In the genomic region with DNA sequence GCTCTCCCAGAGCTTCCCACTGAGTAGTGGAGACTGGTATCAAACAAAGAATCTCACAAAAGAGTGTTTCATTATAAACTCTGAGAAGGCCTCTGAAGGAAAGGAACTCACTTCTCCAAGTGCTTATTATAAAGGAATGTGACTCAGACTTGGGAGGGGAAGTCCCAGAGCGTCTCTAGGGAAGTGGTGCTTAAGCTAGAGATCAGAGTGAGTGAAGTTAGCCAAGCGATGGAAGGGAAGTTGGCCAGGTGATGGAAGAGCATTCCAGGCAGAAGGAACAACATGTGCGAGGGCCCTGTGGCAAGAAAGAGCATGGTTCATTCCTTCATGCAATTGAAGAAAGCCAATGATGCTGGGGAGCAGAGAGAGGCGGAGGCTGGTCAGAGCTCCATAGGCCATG, we compare ENCODE assay signal across 1 cellular context.
TF ChIP-seq lines count a peak whose summit lies in the region.

No MANE protein-coding gene starts in this region.

TF ChIP-seq in K562, 482 proteins besides CTCF, POLR2A, EP300 and RAD21:
- TF ChIP-seq JUN (IDR thresholded peaks at IDR 0.05; ENCODE audit: borderline replicate concordance, low read depth, low read length) (0 out of 2 replicates have a peak, but pooled peaks have one; percentile 4), JUN (CRISPR knock-in tag; IDR thresholded peaks at IDR 0.05; ENCODE audit: borderline replicate concordance) (no peak), SPI1 (IDR thresholded peaks at IDR 0.05; ENCODE audit: borderline replicate concordance, low read depth, low read length) (peak; percentile 72; the same call in 1 of the 2 replicates), ZFP36 (IDR thresholded peaks at IDR 0.05; ENCODE audit: low read depth, low read length, partially characterized antibody) (no peak)
